Comparison of ENCODE assay signal across 8 cellular contexts in genomic region chr5:141560725-141561483, GRCh38.
A peak's percentile ranks its signal among the peaks of the same experiment; 100 is the strongest.
DNase-seq lines count a peak whose midpoint lies in the region; ATAC-seq, FAIRE-seq and TF ChIP-seq lines count a peak whose summit lies in the region.

No MANE protein-coding gene starts in this region.

- peak; percentile 47 for TF ChIP-seq CTCF in GM13977 (IDR thresholded peaks at IDR 0.05; ENCODE audit: extremely low read depth, insufficient read depth, missing control alignments)

- DNase-seq in GM13977 (ENCODE audit: low spot score), result no peak
- DNase-seq in NCI-H2196 (lab: John Stamatoyannopoulos, UW; ENCODE audit: unreplicated experiment), result peak; percentile 93
- peak; percentile 93 for DNase-seq in brain pericyte (ENCODE audit: low read depth, low spot score)
- DNase-seq in iPS DF 19.7 (ENCODE audit: low read depth, low spot score), result peak; percentile 97
- peak; percentile 96 for DNase-seq in putamen (ENCODE audit: low spot score)
- no peak for DNase-seq in T-helper 9 cell
- no peak for DNase-seq in GM19239 (ENCODE audit: insufficient read length, low spot score)

- in situ Hi-C loops in GM13977 (cut with MboI; ENCODE audit: low pct_unique_long_range_greater_than_20kb, low sequenced_read_pairs, unreplicated experiment), result loop anchor here (5.0 kb wide), 1 partner anchor 144 kb away; the partner anchor contains the start of gene PCDHGB7

- FAIRE-seq in GM19239 (lab: Jason Lieb, UNC), result no peak

- no peak for ATAC-seq in HG02981 (IDR thresholded peaks at IDR 0.05; ENCODE audit: unreplicated experiment)

Comparison
In these comparisons a context has a peak if more than half of its experiments do, and no peak if none do; other contexts are left out.
1. DNase-seq: peak in NCI-H2196 (single experiment), brain pericyte (single experiment), iPS DF 19.7 (single experiment) and putamen (single experiment); none in GM13977 (single experiment), T-helper 9 cell (single experiment) and GM19239 (single experiment).